32 cellular contexts compared by ENCODE assay signal in the genomic region with DNA sequence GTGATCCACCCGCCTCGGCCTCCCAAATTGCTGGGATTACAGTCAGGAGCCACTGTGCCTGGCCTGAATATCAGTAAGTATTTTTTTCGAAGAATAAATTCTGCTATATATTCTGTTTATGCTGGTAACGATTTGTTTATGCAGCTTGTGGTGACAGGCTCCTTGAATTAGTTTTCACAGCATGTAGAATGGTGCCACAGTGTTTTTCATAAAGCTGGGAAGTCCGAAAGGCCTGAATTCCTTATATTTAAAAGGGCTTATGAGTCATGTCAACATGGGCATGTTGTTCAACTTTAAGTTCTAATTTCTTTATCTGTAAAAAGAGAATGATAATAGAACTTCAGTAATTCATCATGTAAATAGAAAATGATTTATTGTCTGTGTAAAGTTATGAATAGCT. TPM values are rescaled to one million over a fixed set of nuclear protein-coding genes. Genes with fewer than 3 reads are reported as not detected.
"Had no signal": no experiment of that assay in that cellular context is flagged by ENCODE, and none has a peak within 500 bp of the region (broad histone marks: within the 10 kb centered on the region; RNA-seq: fewer than 3 reads in every experiment).

No MANE protein-coding gene starts in this region.

- H3K4me3 ChIP-seq: adrenal gland, cardiac muscle cell had no signal

- DNase-seq: activated B cell treated with CpG ODN at 0.5 μM for 24 hours; activated CD4-positive, alpha-beta memory T cell treated with anti-CD3 and anti-CD28 coated beads for 36 hours; activated CD4-positive, alpha-beta T cell treated with anti-CD3 and anti-CD28 coated beads for 4 hours; activated CD4-positive, alpha-beta T cell treated with anti-CD3 and anti-CD28 coated beads, Interleukin-2, amount 10 ng/mL, durations not matched to agents 24 days and 14 days; activated CD4-positive, alpha-beta T cell treated with anti-CD3 and anti-CD28 coated beads, Interleukin-2, amount 50 U/mL, for 1 hour; activated CD4-positive, alpha-beta T cell treated with anti-CD3 and anti-CD28 coated beads, Interleukin-2, amount 50 U/mL, for 4 hours; activated CD4-positive, CD25-positive, alpha-beta regulatory T cell treated with anti-CD3 and anti-CD28 coated beads, Interleukin-2, amount 50 U/mL, for 72 hours; activated CD8-positive, alpha-beta memory T cell treated with anti-CD3 and anti-CD28 coated beads, Interleukin-2, amount 50 U/mL, for 4 hours; activated CD8-positive, alpha-beta T cell treated with anti-CD3 and anti-CD28 coated beads for 36 hours; activated effector memory CD4-positive, alpha-beta T cell treated with anti-CD3 and anti-CD28 coated beads, Interleukin-2, amount 50 U/mL, for 16 hours; activated gamma-delta T cell treated with Interleukin-2 at 50 U/mL for 16 hours; activated naive CD4-positive, alpha-beta T cell; activated naive CD4-positive, alpha-beta T cell treated with anti-CD3 and anti-CD28 coated beads for 36 hours; activated naive CD4-positive, alpha-beta T cell treated with anti-CD3 and anti-CD28 coated beads, Interleukin-2, amount 50 U/mL, for 16 hours; activated naive CD8-positive, alpha-beta T cell treated with anti-CD3 and anti-CD28 coated beads for 36 hours; activated T-cell treated with anti-CD3 and anti-CD28 coated beads for 4 hours; activated T-cell treated with anti-CD3 and anti-CD28 coated beads, Interleukin-2, amount 50 U/mL, for 1 hour; activated T-cell treated with anti-CD3 and anti-CD28 coated beads, Interleukin-2, amount 50 U/mL, for 4 hours; activated T-cell treated with anti-CD3 and anti-CD28 coated beads, Interleukin-2, amount 50 U/mL, for 72 hours; adrenal gland; amniotic stem cell; aorta; caudate nucleus; cerebellar nuclear complex; T-helper 2 cell; T-helper 9 cell had no signal

- H3K9me3 ChIP-seq: adrenal gland had no signal

- H3K36me3 ChIP-seq: adrenal gland, cardiac muscle cell had no signal

- H3K27me3 ChIP-seq: adrenal gland, cardiac muscle cell had no signal

RNA-seq across cellular contexts. Expression of a gene that starts 54.0 kb away (rescaled TPM):
- total RNA-seq: activated B cell treated with CpG ODN at 0.5 μM for 24 hours; activated CD4-positive, alpha-beta T cell treated with anti-CD3 and anti-CD28 coated beads, Interleukin-2, amount 10 ng/mL, durations not matched to agents 24 days and 14 days; activated CD8-positive, alpha-beta memory T cell treated with anti-CD3 and anti-CD28 coated beads for 36 hours; activated CD8-positive, alpha-beta T cell treated with anti-CD3 and anti-CD28 coated beads for 36 hours; activated naive CD4-positive, alpha-beta T cell treated with anti-CD3 and anti-CD28 coated beads for 36 hours; activated naive CD8-positive, alpha-beta T cell treated with anti-CD3 and anti-CD28 coated beads for 36 hours; activated T-cell treated with anti-CD3 and anti-CD28 coated beads, Interleukin-2, amount 50 U/mL, for 4 hours; activated T-helper 1 cell treated with anti-CD3 and anti-CD28 coated beads, Interleukin-12 subunit alpha, Interleukin-12 subunit beta, Interleukin-2, Interleukin-4 antibody, amounts not matched to agents 30 ng/mL and 10 ng/mL and 1 ng/mL, durations not matched to agents 14 hours and 24 hours and 36 hours; activated T-helper 17 cell treated with anti-CD3 and anti-CD28 coated beads, Interleukin-2, amount 50 U/mL, for 72 hours; adrenal gland; aorta; astrocyte; cardiac muscle cell; chondrocyte had no signal
